ENCODE assay signal across 9 cellular contexts in genomic region chr1:234322979-234323378, GRCh38. TPM values are rescaled to one million over a fixed set of nuclear protein-coding genes. Genes with fewer than 3 reads are reported as not detected.
DNase-seq lines count a peak whose midpoint lies in the region; ATAC-seq and TF ChIP-seq lines count a peak whose summit lies in the region.
"Had no signal": no experiment of that assay in that cellular context is flagged by ENCODE, and none has a peak within 500 bp of the region (broad histone marks: within the 10 kb centered on the region; RNA-seq: fewer than 3 reads in every experiment).

No MANE protein-coding gene starts in this region.

- 30 to 42% methylated on average over 2 to 13 of the region's 13 CpGs for WGBS in body of pancreas, 2 donors

- TF ChIP-seq CTCF in body of pancreas (IDR thresholded peaks at IDR 0.05) = peak in 4 of 7 experiments; percentile 14 to 25 (median 16)
- peak; percentile 43 for TF ChIP-seq CTCF in neutrophil (IDR thresholded peaks at IDR 0.05)

- ATAC-seq in body of pancreas (peak; percentile 45), HG03139 (IDR thresholded peaks at IDR 0.05; ENCODE audit: unreplicated experiment) (no peak), HG03565 (IDR thresholded peaks at IDR 0.05; ENCODE audit: unreplicated experiment) (no peak), esophagus mucosa (no peak)
- ATAC-seq: heart right ventricle had no signal

- H3K27ac ChIP-seq in body of pancreas = no peak overlapping the region
- H3K27ac ChIP-seq in neutrophil = no peak overlapping the region
- H3K27ac ChIP-seq: heart right ventricle had no signal

- H3K27me3 ChIP-seq in body of pancreas (no peaks in the 10 kb centered on the region), neutrophil (peaks cover 48% of the 10 kb centered on the region)

- no peak for TF ChIP-seq POLR2A in body of pancreas (IDR thresholded peaks at IDR 0.05)

- no peaks in the 10 kb centered on the region for H3K9me3 ChIP-seq in body of pancreas
- H3K9me3 ChIP-seq in neutrophil = no peaks in the 10 kb centered on the region
- H3K9me3 ChIP-seq: heart right ventricle had no signal

- POLR2A ChIA-PET in HEK293T (lab: Yijun Ruan, JAX) = interaction anchor here (1.1 to 1.9 kb wide), 2 partner anchors 50 to 163 kb away, joined by 3 to 11 read pairs; partner anchors contain the start of gene COA6

- H3K4me3 ChIP-seq in body of pancreas = no peak overlapping the region
- H3K4me3 ChIP-seq in neutrophil (ENCODE audit: low read depth in 1 of 2, low read length in 1 of 2) = no peak overlapping the region
- H3K4me3 ChIP-seq: heart right ventricle had no signal

- CTCF ChIA-PET in HEK293T (lab: Yijun Ruan, JAX) = interaction anchor here (0.6 to 2.5 kb wide), 14 partner anchors 10 to 1116 kb away, joined by 3 to 16 read pairs (median 3); no protein-coding TSS in a partner anchor

- intact Hi-C loops in body of pancreas (cut with DNase I) = no loop called here

- H3K4me1 ChIP-seq in body of pancreas = peaks cover 8% of the 10 kb centered on the region
- H3K4me1 ChIP-seq in neutrophil (ENCODE audit: control insufficient read depth in 1 of 2, insufficient read depth in 1 of 2, low read depth in 1 of 2, low read length in 1 of 2) = peaks cover 11 to 16% of the 10 kb centered on the region in 2 experiments

- H3K36me3 ChIP-seq in body of pancreas (replicated peaks in 1 of 2; ENCODE audit: insufficient read depth in 1 of 2, low read depth in 2 of 2) (no peaks in the 10 kb centered on the region), neutrophil (no peaks in the 10 kb centered on the region)
- H3K36me3 ChIP-seq: heart right ventricle had no signal

- peak; percentile 38 for DNase-seq in CMK (ENCODE audit: low read depth)
- DNase-seq in HEK293T (ENCODE audit: extremely low spot score) = peak; percentile 81
- peak; percentile 39 for DNase-seq in SKM-1 (lab: John Stamatoyannopoulos, UW; ENCODE audit: unreplicated experiment)
- peak in 3 of 4 donors; percentile 51 to 59 (median 52) for DNase-seq in body of pancreas

TF ChIP-seq in HEK293T, 16 proteins besides CTCF, POLR2A, EP300 and RAD21:
- TF ChIP-seq ARNT (IDR thresholded peaks at IDR 0.05) (no peak), CTBP1 (IDR thresholded peaks at IDR 0.05; ENCODE audit: borderline replicate concordance) (no peak), LEF1 (IDR thresholded peaks at IDR 0.05; ENCODE audit: borderline replicate concordance) (no peak), ELF4 (IDR thresholded peaks at IDR 0.05) (no peak), FOXK2 (IDR thresholded peaks at IDR 0.05) (no peak), PKNOX1 (IDR thresholded peaks at IDR 0.05) (no peak), SP1 (IDR thresholded peaks at IDR 0.05) (no peak), FOXM1 (IDR thresholded peaks at IDR 0.05; ENCODE audit: borderline replicate concordance) (no peak), TARDBP (IDR thresholded peaks at IDR 0.05) (no peak)
TF ChIP-seq in HEK293T: peak in this region for 0.

RNA-seq across cellular contexts. Expression of gene COA6, which starts 50.3 kb away (rescaled TPM):
- total RNA-seq in body of pancreas = 1 to 10 TPM; 4.0 to 5.7 TPM
- total RNA-seq in esophagus mucosa = 33.2 TPM
